Comparison of ENCODE assay signal across 24 cellular contexts in the genomic region with DNA sequence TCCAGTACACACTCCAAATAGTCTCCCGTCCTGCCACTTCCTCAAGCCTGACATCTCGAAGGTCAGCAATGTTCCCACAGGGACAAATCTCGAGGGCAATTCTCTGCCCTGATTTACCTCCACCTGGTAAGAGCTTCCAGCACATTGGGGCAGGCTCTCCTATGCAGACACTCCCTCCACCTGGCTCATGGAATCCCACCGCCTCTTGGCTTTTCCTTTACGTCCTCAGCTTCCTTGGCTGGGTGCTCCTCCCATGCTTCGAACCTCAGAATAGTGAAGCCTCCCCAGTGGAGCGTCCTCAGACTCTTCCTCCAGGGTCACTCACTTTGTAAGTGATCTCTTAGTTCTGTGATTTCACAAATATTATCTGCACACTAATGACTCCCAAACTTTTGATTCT.
DNase-seq lines count a peak whose midpoint lies in the region; ATAC-seq, FAIRE-seq and TF ChIP-seq lines count a peak whose summit lies in the region.
"Had no signal": no experiment of that assay in that cellular context is flagged by ENCODE, and none has a peak within 500 bp of the region (broad histone marks: within the 10 kb centered on the region; RNA-seq: fewer than 3 reads in every experiment).

No MANE protein-coding gene starts in this region.

- intact Hi-C loops in Right ventricle myocardium inferior (cut with DNase I): no loop called here

- H3K79me2 ChIP-seq in astrocyte (ENCODE audit: insufficient read depth, low read length): no peaks in the 10 kb centered on the region

- ATAC-seq in stimulated activated naive B cell treated with anti-CD40 and anti-IgM and Interleukin-4, amounts not matched to agents 10 μg/mL and 1 μg/mL and 100 μg/mL, for 72 hours (replicated peaks): no peak
- ATAC-seq in Right ventricle myocardium inferior (no peak), GM19351 (IDR thresholded peaks at IDR 0.05; ENCODE audit: unreplicated experiment) (no peak), HG02571 (IDR thresholded peaks at IDR 0.05; ENCODE audit: unreplicated experiment) (no peak)
- ATAC-seq: CD8-positive, alpha-beta T cell; HCT116 had no signal

- no peak for FAIRE-seq in astrocyte (lab: Jason Lieb, UNC)
- FAIRE-seq: A204.1, D721Med, GM12891, GM18507 had no signal

- no peak overlapping the region for H3K27ac ChIP-seq in astrocyte (ENCODE audit: low read depth, low read length)
- H3K27ac ChIP-seq: 22Rv1, BLaER1, C4-2B, GM23248 had no signal

- H3K27ac Mint-ChIP-seq in astrocyte (ENCODE audit: unreplicated experiment) (peak overlapping the region; percentile 43), osteocyte (ENCODE audit: unreplicated experiment) (peak overlapping the region; percentile 4)
- peak overlapping the region; percentile 27 for H3K27ac Mint-ChIP-seq in stimulated activated naive B cell treated with anti-CD40 and anti-IgM and Interleukin-4, amounts not matched to agents 10 μg/mL and 1 μg/mL and 100 μg/mL, for 72 hours
- H3K27ac Mint-ChIP-seq: B cell; CD4-positive, CD25-positive, alpha-beta regulatory T cell; CD8-positive, alpha-beta T cell; H9 had no signal

- no peaks in the 10 kb centered on the region for H3K36me3 ChIP-seq in astrocyte (ENCODE audit: insufficient read depth, low read length)
- H3K36me3 ChIP-seq: BLaER1 had no signal

- no peaks in the 10 kb centered on the region for H3K27me3 ChIP-seq in astrocyte (ENCODE audit: insufficient read depth, low read length)
- H3K27me3 ChIP-seq: BLaER1 had no signal

- DNase-seq in D341Med (ENCODE audit: low spot score) (peak; percentile 10), astrocyte (ENCODE audit: low read depth) (no peak), osteocyte (ENCODE audit: extremely low spot score, unreplicated experiment) (no peak), Right ventricle myocardium inferior (ENCODE audit: missing footprints) (no peak)
- DNase-seq in stimulated activated naive B cell treated with anti-CD40 and anti-IgM and Interleukin-4, amounts not matched to agents 10 μg/mL and 1 μg/mL and 100 μg/mL, for 72 hours: no peak
- DNase-seq: Caco-2; CD4-positive, CD25-positive, alpha-beta regulatory T cell; CD8-positive, alpha-beta T cell; DMS 273 treated with DMSO at 0.1 percent for 48 hours; DMS79 treated with DMSO at 0.1 percent for 48 hours; GF-D8; GM23248; H9 had no signal

- H3K9ac ChIP-seq in astrocyte (ENCODE audit: low read length): no peak overlapping the region
- H3K9ac ChIP-seq: BLaER1, GM23248 had no signal

- H3K4me3 Mint-ChIP-seq in astrocyte (ENCODE audit: unreplicated experiment) (no peak overlapping the region), osteocyte (ENCODE audit: unreplicated experiment) (no peak overlapping the region)
- H3K4me3 Mint-ChIP-seq in stimulated activated naive B cell treated with anti-CD40 and anti-IgM and Interleukin-4, amounts not matched to agents 10 μg/mL and 1 μg/mL and 100 μg/mL, for 72 hours: no peak overlapping the region
- H3K4me3 Mint-ChIP-seq: B cell; CD4-positive, CD25-positive, alpha-beta regulatory T cell; CD8-positive, alpha-beta T cell; H9 had no signal

- H3K4me3 ChIP-seq in astrocyte (ENCODE audit: insufficient read depth, low read depth, low read length): no peak overlapping the region
- H3K4me3 ChIP-seq: BLaER1, GM23248 had no signal

- H4K20me1 ChIP-seq in astrocyte (ENCODE audit: insufficient read depth, low read length): no peaks in the 10 kb centered on the region
- H4K20me1 ChIP-seq: BLaER1 had no signal

- no peaks in the 10 kb centered on the region for H3K9me3 ChIP-seq in astrocyte (ENCODE audit: insufficient read depth, low read depth, low read length)
- H3K9me3 ChIP-seq: BLaER1, Caco-2 had no signal

- H2AFZ ChIP-seq in astrocyte (ENCODE audit: low read depth, low read length): no peak overlapping the region
- H2AFZ ChIP-seq: GM23248 had no signal

- no peak overlapping the region for H3K4me2 ChIP-seq in astrocyte (ENCODE audit: low read length)
- H3K4me2 ChIP-seq: BLaER1 had no signal

- no peaks in the 10 kb centered on the region for H3K4me1 Mint-ChIP-seq in astrocyte (ENCODE audit: low read depth, unreplicated experiment)
- H3K4me1 Mint-ChIP-seq in osteocyte (ENCODE audit: unreplicated experiment): peaks cover 55% of the 10 kb centered on the region
- H3K4me1 Mint-ChIP-seq in stimulated activated naive B cell treated with anti-CD40 and anti-IgM and Interleukin-4, amounts not matched to agents 10 μg/mL and 1 μg/mL and 100 μg/mL, for 72 hours: peaks cover 23 to 26% of the 10 kb centered on the region in 2 donors

- H3K36me3 Mint-ChIP-seq in astrocyte (ENCODE audit: low read depth, unreplicated experiment) (no peaks in the 10 kb centered on the region), osteocyte (ENCODE audit: unreplicated experiment) (peaks cover 2% of the 10 kb centered on the region)
- peaks cover 0 to 3% of the 10 kb centered on the region in 2 donors for H3K36me3 Mint-ChIP-seq in stimulated activated naive B cell treated with anti-CD40 and anti-IgM and Interleukin-4, amounts not matched to agents 10 μg/mL and 1 μg/mL and 100 μg/mL, for 72 hours
- H3K36me3 Mint-ChIP-seq: CD4-positive, CD25-positive, alpha-beta regulatory T cell; CD8-positive, alpha-beta T cell had no signal

- H3K9me3 Mint-ChIP-seq in astrocyte (ENCODE audit: unreplicated experiment) (peaks cover 8% of the 10 kb centered on the region), osteocyte (ENCODE audit: unreplicated experiment) (peaks cover 9% of the 10 kb centered on the region)
- no peaks in the 10 kb centered on the region for H3K9me3 Mint-ChIP-seq in stimulated activated naive B cell treated with anti-CD40 and anti-IgM and Interleukin-4, amounts not matched to agents 10 μg/mL and 1 μg/mL and 100 μg/mL, for 72 hours
- H3K9me3 Mint-ChIP-seq: CD8-positive, alpha-beta T cell had no signal

- H3K27me3 Mint-ChIP-seq in astrocyte (ENCODE audit: low read depth, unreplicated experiment) (peaks cover 6% of the 10 kb centered on the region), osteocyte (ENCODE audit: unreplicated experiment) (no peaks in the 10 kb centered on the region)
- peaks cover 20 to 29% of the 10 kb centered on the region in 2 donors for H3K27me3 Mint-ChIP-seq in stimulated activated naive B cell treated with anti-CD40 and anti-IgM and Interleukin-4, amounts not matched to agents 10 μg/mL and 1 μg/mL and 100 μg/mL, for 72 hours

- peaks cover 3% of the 10 kb centered on the region for H3K4me1 ChIP-seq in astrocyte (ENCODE audit: insufficient read depth, low read length)

- no peak for TF ChIP-seq CTCF in astrocyte (IDR thresholded peaks at IDR 0.05; ENCODE audit: insufficient read depth, low read depth, low read length)
- no peak for TF ChIP-seq CTCF in osteocyte (IDR thresholded peaks at IDR 0.05)
